12 cellular contexts compared by ENCODE assay signal in genomic region chr3:197878427-197878826, GRCh38.
DNase-seq lines count a peak whose midpoint lies in the region; ATAC-seq and TF ChIP-seq lines count a peak whose summit lies in the region.
"Had no signal": no experiment of that assay in that cellular context is flagged by ENCODE, and none has a peak within 500 bp of the region (broad histone marks: within the 10 kb centered on the region; RNA-seq: fewer than 3 reads in every experiment).

No MANE protein-coding gene starts in this region.

- H3K4me3 Mint-ChIP-seq in activated CD4-positive, alpha-beta T cell treated with anti-CD3 and anti-CD28 coated beads, Interleukin-2, amount 10 ng/mL, durations not matched to agents 7 days and 5 days: no peak overlapping the region
- H3K4me3 Mint-ChIP-seq in stimulated activated naive CD8-positive, alpha-beta T cell treated with anti-CD3 and anti-CD28 coated beads, Interleukin-15, amount 100 ng/mL, for 72 hours: peak overlapping the region; percentile 45 to 59

- no peak overlapping the region for H3K27ac ChIP-seq in left lung
- H3K27ac ChIP-seq in coronary artery: no peak overlapping the region
- H3K27ac ChIP-seq: ovary, tibial artery had no signal

- H3K4me3 ChIP-seq in left lung: no peak overlapping the region
- H3K4me3 ChIP-seq in coronary artery: no peak overlapping the region
- H3K4me3 ChIP-seq: ovary, tibial artery had no signal

- H3K9me3 ChIP-seq in left lung: no peaks in the 10 kb centered on the region
- H3K9me3 ChIP-seq: ovary, tibial artery had no signal

- peak; percentile 50 for DNase-seq in activated T-cell treated with anti-CD3 and anti-CD28 coated beads for 24 hours (ENCODE audit: low read depth)
- DNase-seq in activated T-cell treated with anti-CD3 and anti-CD28 coated beads, Interleukin-2, amount 50 U/mL, for 1 hour: no peak
- DNase-seq in activated CD4-positive, alpha-beta T cell treated with anti-CD3 and anti-CD28 coated beads, Interleukin-2, amount 10 ng/mL, durations not matched to agents 7 days and 5 days: peak; percentile 41
- peak in 1 of 2 donors; percentile 62 for DNase-seq in left lung
- DNase-seq in stimulated activated naive CD8-positive, alpha-beta T cell treated with anti-CD3 and anti-CD28 coated beads, Interleukin-15, amount 100 ng/mL, for 72 hours: peak; percentile 23 to 79
- no peak for DNase-seq in NCI-H1694 (lab: John Stamatoyannopoulos, UW)
- DNase-seq in coronary artery (ENCODE audit: low spot score): no peak
- DNase-seq: effector CD8-positive, alpha-beta T cell; IMR-90; ovary; tibial artery had no signal

- intact Hi-C loops in left lung (cut with DNase I): no loop called here

- peak; percentile 65 for ATAC-seq in left lung
- ATAC-seq in stimulated activated naive CD8-positive, alpha-beta T cell treated with anti-CD3 and anti-CD28 coated beads, Interleukin-15, amount 100 ng/mL, for 72 hours: peak; percentile 98
- no peak for ATAC-seq in HG03196 (IDR thresholded peaks at IDR 0.05; ENCODE audit: unreplicated experiment)

- no peaks in the 10 kb centered on the region for H3K27me3 Mint-ChIP-seq in activated CD4-positive, alpha-beta T cell treated with anti-CD3 and anti-CD28 coated beads, Interleukin-2, amount 10 ng/mL, durations not matched to agents 7 days and 5 days
- H3K27me3 Mint-ChIP-seq in stimulated activated naive CD8-positive, alpha-beta T cell treated with anti-CD3 and anti-CD28 coated beads, Interleukin-15, amount 100 ng/mL, for 72 hours: no peaks in the 10 kb centered on the region

- H3K36me3 ChIP-seq in left lung: peaks cover 0 to 61% of the 10 kb centered on the region in 2 donors
- H3K36me3 ChIP-seq: ovary had no signal

- no peaks in the 10 kb centered on the region for H3K9me3 Mint-ChIP-seq in activated CD4-positive, alpha-beta T cell treated with anti-CD3 and anti-CD28 coated beads, Interleukin-2, amount 10 ng/mL, durations not matched to agents 7 days and 5 days
- H3K9me3 Mint-ChIP-seq in stimulated activated naive CD8-positive, alpha-beta T cell treated with anti-CD3 and anti-CD28 coated beads, Interleukin-15, amount 100 ng/mL, for 72 hours: no peaks in the 10 kb centered on the region

- POLR2A ChIA-PET in activated CD4-positive, alpha-beta T cell treated with anti-CD3 and anti-CD28 coated beads, Interleukin-2, amount 10 ng/mL, durations not matched to agents 7 days and 5 days (lab: Charles Lee): no interaction called here

- peaks cover 39% of the 10 kb centered on the region for H3K36me3 Mint-ChIP-seq in activated CD4-positive, alpha-beta T cell treated with anti-CD3 and anti-CD28 coated beads, Interleukin-2, amount 10 ng/mL, durations not matched to agents 7 days and 5 days (ENCODE audit: low read depth)

- peak overlapping the region; percentile 70 for H3K27ac Mint-ChIP-seq in activated CD4-positive, alpha-beta T cell treated with anti-CD3 and anti-CD28 coated beads, Interleukin-2, amount 10 ng/mL, durations not matched to agents 7 days and 5 days
- H3K27ac Mint-ChIP-seq in stimulated activated naive CD8-positive, alpha-beta T cell treated with anti-CD3 and anti-CD28 coated beads, Interleukin-15, amount 100 ng/mL, for 72 hours: peak overlapping the region; percentile 59 to 91

- H3K4me1 Mint-ChIP-seq in activated CD4-positive, alpha-beta T cell treated with anti-CD3 and anti-CD28 coated beads, Interleukin-2, amount 10 ng/mL, durations not matched to agents 7 days and 5 days: peaks cover 24% of the 10 kb centered on the region
- H3K4me1 Mint-ChIP-seq in stimulated activated naive CD8-positive, alpha-beta T cell treated with anti-CD3 and anti-CD28 coated beads, Interleukin-15, amount 100 ng/mL, for 72 hours: peaks cover 26% of the 10 kb centered on the region

- TF ChIP-seq CTCF in left lung (IDR thresholded peaks at IDR 0.05) (no peak), coronary artery (IDR thresholded peaks at IDR 0.05) (no peak)

- CTCF ChIA-PET in activated CD4-positive, alpha-beta T cell treated with anti-CD3 and anti-CD28 coated beads, Interleukin-2, amount 10 ng/mL, durations not matched to agents 7 days and 5 days (lab: Charles Lee): interaction anchor here (0.7 kb wide), 1 partner anchor 743 kb away, joined by 3 read pairs; no protein-coding TSS in a partner anchor

- no peaks in the 10 kb centered on the region for H3K27me3 ChIP-seq in left lung
- H3K27me3 ChIP-seq: ovary, tibial artery had no signal

- H3K4me1 ChIP-seq in left lung: peaks cover 0 to 3% of the 10 kb centered on the region in 2 donors
- H3K4me1 ChIP-seq: tibial artery had no signal

Comparison
In these comparisons a context has a peak if more than half of its experiments do, and no peak if none do; other contexts are left out.
1. DNase-seq: peak in activated T-cell treated with anti-CD3 and anti-CD28 coated beads for 24 hours (single experiment), activated CD4-positive, alpha-beta T cell treated with anti-CD3 and anti-CD28 coated beads, Interleukin-2, amount 10 ng/mL, durations not matched to agents 7 days and 5 days (single experiment) and stimulated activated naive CD8-positive, alpha-beta T cell treated with anti-CD3 and anti-CD28 coated beads, Interleukin-15, amount 100 ng/mL, for 72 hours (2 of 2); none in activated T-cell treated with anti-CD3 and anti-CD28 coated beads, Interleukin-2, amount 50 U/mL, for 1 hour (single experiment), NCI-H1694 (single experiment) and coronary artery (single experiment).